ENCODE assay signal across 15 cellular contexts in genomic region chr4:77742054-77742453, GRCh38.
"Had no signal": no experiment of that assay in that cellular context is flagged by ENCODE, and none has a peak within 500 bp of the region (broad histone marks: within the 10 kb centered on the region; RNA-seq: fewer than 3 reads in every experiment).

No MANE protein-coding gene starts in this region.

- H3K27ac Mint-ChIP-seq: activated B cell treated with CpG ODN at 0.5 μM for 24 hours; nephron progenitor cell; stimulated activated naive CD8-positive, alpha-beta T cell treated with anti-CD3 and anti-CD28 coated beads, Interleukin-15, amount 100 ng/mL, for 72 hours; T-helper 2 cell treated with Interferon-gamma antibody and Interleukin-4, amounts not matched to agents 5 μg/mL and 100 μg/mL, for 36 hours had no signal

- DNase-seq: activated B cell treated with CpG ODN at 0.5 μM for 24 hours; activated CD4-positive, alpha-beta T cell treated with anti-CD3 and anti-CD28 coated beads for 48 hours; activated CD8-positive, alpha-beta memory T cell treated with anti-CD3 and anti-CD28 coated beads, Interleukin-2, amount 50 U/mL, for 48 hours; activated T-cell treated with anti-CD3 and anti-CD28 coated beads, Interleukin-2, amount 50 U/mL, for 72 hours; central memory CD4-positive, alpha-beta T cell; effector CD4-positive, alpha-beta T cell; hypothalamus; nephron progenitor cell; spleen; stimulated activated naive CD8-positive, alpha-beta T cell treated with anti-CD3 and anti-CD28 coated beads, Interleukin-15, amount 100 ng/mL, for 72 hours; SW 1271; upper lobe of left lung had no signal

- H3K27me3 Mint-ChIP-seq: activated B cell treated with CpG ODN at 0.5 μM for 24 hours; stimulated activated naive CD8-positive, alpha-beta T cell treated with anti-CD3 and anti-CD28 coated beads, Interleukin-15, amount 100 ng/mL, for 72 hours had no signal

- H3K9me3 ChIP-seq: spleen, upper lobe of left lung had no signal

- H3K4me3 ChIP-seq: coronary artery, spleen, upper lobe of left lung had no signal

- H3K9me3 Mint-ChIP-seq: activated B cell treated with CpG ODN at 0.5 μM for 24 hours; activated T-cell treated with anti-CD3 and anti-CD28 coated beads, Interleukin-2, amount 50 U/mL, for 72 hours; nephron progenitor cell; stimulated activated naive CD8-positive, alpha-beta T cell treated with anti-CD3 and anti-CD28 coated beads, Interleukin-15, amount 100 ng/mL, for 72 hours; T-helper 2 cell treated with Interferon-gamma antibody and Interleukin-4, amounts not matched to agents 5 μg/mL and 100 μg/mL, for 36 hours had no signal

- H3K27ac ChIP-seq: coronary artery, spleen, upper lobe of left lung had no signal

- ATAC-seq: activated T-cell treated with anti-CD3 and anti-CD28 coated beads, Interleukin-2, amount 50 U/mL, for 72 hours; sciatic nerve; stimulated activated naive CD8-positive, alpha-beta T cell treated with anti-CD3 and anti-CD28 coated beads, Interleukin-15, amount 100 ng/mL, for 72 hours had no signal

- H3K4me3 Mint-ChIP-seq: activated B cell treated with CpG ODN at 0.5 μM for 24 hours; activated T-cell treated with anti-CD3 and anti-CD28 coated beads, Interleukin-2, amount 50 U/mL, for 72 hours; nephron progenitor cell; stimulated activated naive CD8-positive, alpha-beta T cell treated with anti-CD3 and anti-CD28 coated beads, Interleukin-15, amount 100 ng/mL, for 72 hours; T-helper 2 cell treated with Interferon-gamma antibody and Interleukin-4, amounts not matched to agents 5 μg/mL and 100 μg/mL, for 36 hours had no signal

- H3K27me3 ChIP-seq: spleen, upper lobe of left lung had no signal

- H3K4me1 Mint-ChIP-seq: nephron progenitor cell had no signal
